In the genomic region with DNA sequence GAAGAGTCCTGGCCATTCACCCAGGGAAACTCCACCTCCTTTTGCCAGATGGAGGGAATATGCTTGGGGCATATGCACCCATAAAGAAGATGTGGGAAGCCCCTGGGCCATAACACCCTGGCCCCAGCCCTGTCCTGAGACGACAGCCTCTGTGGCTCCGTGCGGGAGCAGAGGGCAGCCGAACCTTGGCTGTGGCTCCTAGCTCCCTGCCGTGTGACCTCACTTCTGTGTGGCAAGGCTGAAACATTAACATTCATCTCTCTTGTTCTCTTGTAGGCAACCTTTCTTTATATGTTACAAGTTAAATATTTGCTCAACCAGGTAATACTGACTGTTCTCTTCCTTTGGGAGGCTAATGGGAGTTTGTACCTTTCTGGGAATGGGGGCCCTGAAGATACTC, we compare ENCODE assay signal across 20 cellular contexts. TPM values are rescaled to one million over a fixed set of nuclear protein-coding genes. Genes with fewer than 3 reads are reported as not detected.
DNase-seq lines count a peak whose midpoint lies in the region; ATAC-seq, FAIRE-seq and TF ChIP-seq lines count a peak whose summit lies in the region.
"Had no signal": no experiment of that assay in that cellular context is flagged by ENCODE, and none has a peak within 500 bp of the region (broad histone marks: within the 10 kb centered on the region; RNA-seq: fewer than 3 reads in every experiment).

No MANE protein-coding gene starts in this region.

- no peak overlapping the region for H2AFZ ChIP-seq in HepG2 (ENCODE audit: low read length)

- H4K20me1 ChIP-seq in HepG2 (ENCODE audit: insufficient read depth, low read length) = no peaks in the 10 kb centered on the region

- H3K36me3 ChIP-seq in HepG2 (replicated peaks in 1 of 2; ENCODE audit: control insufficient read depth in 1 of 2, insufficient read depth in 2 of 2, low read length in 2 of 2) = peaks cover 2 to 33% of the 10 kb centered on the region in 2 experiments; a peak in 4 of 5 replicates

- intact Hi-C loops in HepG2 (cut with micrococcal nuclease; ENCODE audit: unreplicated experiment) = loop anchor here (1.0 to 2.0 kb wide), 2 partner anchors 18 to 98 kb away; partner anchors contain the start of genes ALDH3A2 and SLC47A1

- H3K4me1 ChIP-seq in HepG2 (ENCODE audit: insufficient read depth, low read length) = peaks cover 73% of the 10 kb centered on the region

- no peak for TF ChIP-seq RAD21 in HepG2 (CRISPR knock-in tag; IDR thresholded peaks at IDR 0.05)

- CTCF ChIA-PET in HepG2 (lab: Yijun Ruan, JAX; ENCODE audit: low intra/inter-chr PET ratio, low total read pairs) = no interaction called here

- BruUV-seq in HepG2 (replicated peaks; lab: Mats Ljungman, UMichigan) = TSS peak; percentile 90

- H3K27me3 ChIP-seq in HepG2 (ENCODE audit: control insufficient read depth in 1 of 2, insufficient read depth in 2 of 2, low read length in 2 of 2) = no peaks in the 10 kb centered on the region

- WGBS in HepG2 (ENCODE audit: low lambda C conversion rate) = 14% methylated on average over 1 of the region's 5 CpGs

- H3K79me2 ChIP-seq in HepG2 (ENCODE audit: insufficient read depth, low read length) = no peaks in the 10 kb centered on the region

- TF ChIP-seq POLR2A in HepG2 (IDR thresholded peaks at IDR 0.05; ENCODE audit: insufficient read depth in 1 of 2, low read depth in 2 of 2, low read length in 2 of 2) = peak in 1 of 2 experiments; percentile 48; a peak in 1 of 4 replicates

- TF ChIP-seq EP300 in HepG2 (IDR thresholded peaks at IDR 0.05; ENCODE audit: low read depth in 2 of 2, low read length in 2 of 2) = peak in 1 of 2 experiments; percentile 58; a peak in 1 of 4 replicates
- TF ChIP-seq EP300 in HepG2 (CRISPR knock-in tag; IDR thresholded peaks at IDR 0.05; ENCODE audit: borderline replicate concordance) = no peak

- POLR2A ChIA-PET in HepG2 (lab: Yijun Ruan, JAX) = interaction anchor here (0.9 to 4.0 kb wide), 8 partner anchors 13 to 120 kb away, joined by 3 to 43 read pairs (median 5); partner anchors contain the start of genes ALDH3A2 and SLC47A1

- no peaks in the 10 kb centered on the region for H3K9me3 ChIP-seq in HepG2 (ENCODE audit: low read length)

- in situ Hi-C loops in HepG2 (cut with HindIII; ENCODE audit: extremely low pct_ligation_motif_present, low pct_unique_long_range_greater_than_20kb) = no loop called here

- ATAC-seq in HepG2 (peak; percentile 71), HG03354 (IDR thresholded peaks at IDR 0.05; ENCODE audit: poor library complexity, severe bottlenecking, unreplicated experiment) (no peak), GM19463 (IDR thresholded peaks at IDR 0.05; ENCODE audit: unreplicated experiment) (no peak)

- peak; percentile 42 for FAIRE-seq in HepG2 (lab: Jason Lieb, UNC)
- FAIRE-seq: H54 had no signal

- H3K27ac ChIP-seq in coronary artery = peak overlapping the region; percentile 73 to 81
- peak overlapping the region; percentile 89 for H3K27ac ChIP-seq in HepG2 (ENCODE audit: extremely low read length, insufficient read depth, low read length)
- H3K27ac ChIP-seq: KMS-11 had no signal

- H3K4me3 ChIP-seq in coronary artery = no peak overlapping the region
- 0 out of 6 replicates have a peak overlapping the region, but pooled peaks of 1 of the 3 experiments have one; percentile 35 for H3K4me3 ChIP-seq in HepG2 (replicated peaks in 1 of 3; ENCODE audit: insufficient read depth in 1 of 3, low read depth in 2 of 3, low read length in 3 of 3)

- peak overlapping the region; percentile 54 for H3K4me2 ChIP-seq in HepG2 (ENCODE audit: low read depth, low read length)
- H3K4me2 ChIP-seq: KMS-11 had no signal

- no peak for TF ChIP-seq CTCF in coronary artery (IDR thresholded peaks at IDR 0.05)
- no peak for TF ChIP-seq CTCF in HepG2 (CRISPR knock-in tag; IDR thresholded peaks at IDR 0.05)

- DNase-seq in NCI-H69 (lab: John Stamatoyannopoulos, UW) (peak; percentile 49), coronary artery (ENCODE audit: low spot score) (no peak), HepG2 (ENCODE audit: low spot score) (peak; percentile 75), renal cortical epithelial cell (ENCODE audit: low read depth) (peak; percentile 59), cerebellar nuclear complex (lab: John Stamatoyannopoulos, UW) (no peak), cortex of kidney (lab: John Stamatoyannopoulos, UW) (no peak)
- DNase-seq: COR-L47, DMS153, HFFc6, NCI-H1048, NCI-H146, NCI-H2081, NCI-H526 treated with DMSO at 0.1 percent for 48 hours, OCI-M1, RPMI8226, SIG-M5 had no signal

- peak overlapping the region; percentile 62 for H3K9ac ChIP-seq in HepG2 (ENCODE audit: insufficient read depth, low read depth, low read length)
- H3K9ac ChIP-seq: KMS-11 had no signal

TF ChIP-seq in HepG2, 621 proteins besides CTCF, POLR2A, EP300 and RAD21 (continues in another document):
- TF ChIP-seq ZNF614 (CRISPR knock-in tag; IDR thresholded peaks at IDR 0.05; ENCODE audit: borderline replicate concordance) = 0 out of 2 replicates have a peak, but pooled peaks have one; percentile 10
- no peak for TF ChIP-seq EED (CRISPR knock-in tag; IDR thresholded peaks at IDR 0.05)
- TF ChIP-seq ZC3H13 (CRISPR knock-in tag; IDR thresholded peaks at IDR 0.05) = no peak
- 0 out of 2 replicates have a peak, but pooled peaks have one; percentile 49 for TF ChIP-seq PAXIP1 (CRISPR knock-in tag; conservative IDR thresholded peaks at IDR 0.05)

RNA-seq across cellular contexts. Expression of gene SLC47A1, which starts 17.5 kb away (rescaled TPM):
- total RNA-seq in HepG2 (2016; rRNA removed; fragmentation: Illumina TruSeq; extraction: Trizol) = 38.0 and 67.5 TPM in 2 replicates
- total RNA-seq in HepG2 (2016; cell fraction: cytosol; rRNA removed; fragmentation: Illumina TruSeq; extraction: Trizol; ENCODE audit: low read depth) = 22.7 and 24.7 TPM in 2 replicates
- total RNA-seq in HepG2 (2016; cell fraction: insoluble cytoplasmic fraction; rRNA removed; fragmentation: Illumina TruSeq; extraction: Trizol) = 36.6 and 66.0 TPM in 2 replicates
- total RNA-seq in HepG2 (2016; cell fraction: membrane; rRNA removed; fragmentation: Illumina TruSeq; extraction: Trizol) = 42.1 and 43.9 TPM in 2 replicates
- total RNA-seq in HepG2 (2016; cell fraction: nucleus; rRNA removed; fragmentation: Illumina TruSeq; extraction: Trizol) = 68.7 and 71.8 TPM in 2 replicates
- 42.1 and 54.0 TPM in 2 replicates for polyA plus RNA-seq in HepG2 (2011; rRNA removed)
- polyA plus RNA-seq in HepG2 (2011; cell fraction: cytosol; rRNA removed) = 58.1 and 59.4 TPM in 2 replicates
- 117 and 122 TPM in 2 replicates for polyA plus RNA-seq in HepG2 (2011; cell fraction: nucleus; rRNA removed)
- 53.4 and 66.1 TPM in 2 replicates for polyA plus RNA-seq in HepG2 (2012)
- 12.9 and 14.1 TPM in 2 replicates for polyA plus RNA-seq in HepG2 (2016; cell fraction: cytosol; fragmentation: Illumina TruSeq; extraction: Trizol; ENCODE audit: low read depth)
- 34.5 and 35.1 TPM in 2 replicates for polyA plus RNA-seq in HepG2 (2016; cell fraction: insoluble cytoplasmic fraction; fragmentation: Illumina TruSeq; extraction: Trizol; ENCODE audit: low read depth)
- polyA plus RNA-seq in HepG2 (2016; cell fraction: membrane; fragmentation: Illumina TruSeq; extraction: Trizol; ENCODE audit: low read depth) = 25.8 and 26.4 TPM in 2 replicates
- 136 and 139 TPM in 2 replicates for polyA plus RNA-seq in HepG2 (2016; cell fraction: nucleus; fragmentation: Illumina TruSeq; extraction: Trizol; ENCODE audit: insufficient read depth, low read depth)
- 14.1 and 431 TPM in 2 replicates for polyA minus RNA-seq in HepG2 (2011; rRNA and poly(A)+ RNA removed; ENCODE audit: low replicate concordance)
- polyA minus RNA-seq in HepG2 (2011; cell fraction: cytosol; rRNA and poly(A)+ RNA removed) = 50.8 and 61.4 TPM in 2 replicates
- 40.2 and 44.1 TPM in 2 replicates for polyA minus RNA-seq in HepG2 (2011; cell fraction: nucleus; rRNA and poly(A)+ RNA removed)
- total RNA-seq in renal cortical epithelial cell = 2.4 TPM in 1 of 2 replicates, not detected in the other

Comparison
In these comparisons a context has a peak if more than half of its experiments do, and no peak if none do; other contexts are left out.
1. DNase-seq: peak in NCI-H69 (single experiment), HepG2 (single experiment) and renal cortical epithelial cell (single experiment); none in coronary artery (single experiment), cerebellar nuclear complex (0 of 2) and cortex of kidney (single experiment).